In the genomic region with DNA sequence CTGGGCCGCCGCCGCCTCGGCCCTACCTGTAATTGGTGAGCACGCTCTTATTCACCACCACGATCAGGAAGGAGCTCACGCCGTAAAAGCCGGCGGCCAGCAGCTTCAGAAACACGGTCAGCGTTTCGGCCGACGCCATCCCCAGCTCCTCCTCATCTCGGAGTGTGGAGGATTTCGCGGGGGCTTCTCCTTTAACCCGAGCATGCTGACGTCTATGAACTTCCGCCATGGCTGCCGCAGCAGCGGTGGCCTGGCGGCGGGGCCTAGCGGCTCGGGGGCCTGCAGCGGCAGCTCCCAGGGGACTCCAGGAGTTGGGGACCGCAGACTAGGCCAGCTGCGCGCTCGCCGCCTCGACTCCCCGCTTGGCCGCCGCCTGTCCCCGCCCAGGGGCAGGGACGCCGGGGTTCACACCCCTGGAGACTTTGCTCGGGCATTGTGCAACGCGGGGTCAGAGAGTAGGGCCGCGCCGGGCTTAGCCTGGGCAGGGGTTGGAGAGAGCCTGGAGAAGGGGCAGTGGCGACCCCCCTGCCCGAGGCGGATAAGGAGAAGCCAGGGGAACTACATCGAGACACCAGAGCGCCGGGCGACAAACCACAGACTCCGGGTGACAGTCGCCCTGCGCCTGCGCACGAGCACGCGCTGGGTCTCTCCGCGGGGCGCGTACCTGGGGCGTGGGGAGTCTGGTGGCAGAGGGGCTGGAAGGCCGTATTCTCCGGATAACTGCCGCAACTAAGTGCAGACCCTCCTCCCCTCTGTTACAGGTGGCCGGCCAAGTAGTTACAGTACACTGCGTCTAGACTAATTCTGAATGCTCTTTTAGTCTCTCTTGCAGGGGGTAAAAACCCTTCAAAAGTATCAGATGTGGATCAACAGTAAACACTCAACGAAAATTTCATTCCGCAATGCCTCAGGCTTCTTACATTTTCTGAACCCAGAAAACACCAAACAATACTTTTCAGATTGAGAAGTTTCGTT, we compare ENCODE assay signal across 8 cellular contexts. TPM values are rescaled to one million over a fixed set of nuclear protein-coding genes. Genes with fewer than 3 reads are reported as not detected.
DNase-seq lines count a peak whose midpoint lies in the region; ATAC-seq, FAIRE-seq and TF ChIP-seq lines count a peak whose summit lies in the region.

TSS of gene SLC35D1 (minus strand) at position 364 of the 975 bp plus-strand sequence. CDS start at position 229, 135 bp downstream.

- ATAC-seq in GM18867 (IDR thresholded peaks at IDR 0.05; ENCODE audit: unreplicated experiment) (peak; percentile 83), HG03097 (IDR thresholded peaks at IDR 0.05; ENCODE audit: low FRiP score, unreplicated experiment) (peak; percentile 81)

- H3K4me3 ChIP-seq in WI38 (ENCODE audit: low read depth, low read length) (peak within 1 kb of the TSS; percentile 77), bronchial epithelial cell (ENCODE audit: low read depth, low read length) (peak within 1 kb of the TSS; percentile 70)

- no peak for FAIRE-seq in bronchial epithelial cell (lab: Jason Lieb, UNC)

- H3K36me3 ChIP-seq in bronchial epithelial cell (ENCODE audit: control insufficient read depth, insufficient read depth, low read length), result no peaks in the 10 kb centered on the region

- TF ChIP-seq CTCF in WI38 (IDR thresholded peaks at IDR 0.05; ENCODE audit: low read depth, low read length), result no peak
- no peak for TF ChIP-seq CTCF in bronchial epithelial cell (IDR thresholded peaks at IDR 0.05; ENCODE audit: insufficient read depth, low read length, severe bottlenecking)

- in situ Hi-C loops in ACHN (cut with HindIII; ENCODE audit: low pct_ligation_motif_present, low pct_unique_long_range_greater_than_20kb, low sequenced_read_pairs), result no loop called here

- no peaks in the 10 kb centered on the region for H3K27me3 ChIP-seq in bronchial epithelial cell (ENCODE audit: control insufficient read depth, insufficient read depth, low read length)

- DNase-seq in ACHN (peak; percentile 56), NCI-H2196 (lab: John Stamatoyannopoulos, UW; ENCODE audit: unreplicated experiment) (peak; percentile 64), bronchial epithelial cell (ENCODE audit: low read depth) (peak; percentile 52), inferior parietal cortex (ENCODE audit: extremely low spot score) (peak; percentile 76)
- peak; percentile 76 for DNase-seq in stimulated activated CD4-positive, alpha-beta T cell treated with anti-CD3 and anti-CD28 coated beads, Interleukin-12 subunit alpha, Interleukin-12 subunit beta, amount 100 ng/mL, for 4 hours

RNA-seq across cellular contexts. Expression of gene SLC35D1, which starts in this region (rescaled TPM):
- total RNA-seq in bronchial epithelial cell, result 9.5 and 13.3 TPM in 2 replicates

Comparison
In these comparisons a context has a peak if more than half of its experiments do, and no peak if none do; other contexts are left out.
1. Peak in every context shown above with its lines: DNase-seq, ATAC-seq and H3K4me3 ChIP-seq.